17 cellular contexts compared by ENCODE assay signal in the genomic region with DNA sequence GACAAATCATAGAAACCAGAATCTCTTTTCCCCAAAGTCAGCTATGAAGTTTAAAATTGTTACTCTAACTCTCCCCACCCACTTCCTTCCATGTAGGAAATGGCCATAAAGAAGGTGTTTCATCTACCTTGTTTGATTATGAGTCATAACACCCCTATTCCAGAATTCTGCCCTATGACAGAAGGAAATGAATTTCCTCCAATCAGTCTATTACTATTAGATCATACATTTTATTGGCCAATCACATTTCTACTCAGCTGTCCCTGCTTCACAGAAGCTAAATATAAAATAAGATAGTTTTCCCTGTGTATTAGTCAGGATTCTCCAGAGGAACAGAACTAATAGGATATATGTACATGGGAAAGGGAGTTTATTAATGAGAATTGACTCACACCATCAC.
"Had no signal": no experiment of that assay in that cellular context is flagged by ENCODE, and none has a peak within 500 bp of the region (broad histone marks: within the 10 kb centered on the region; RNA-seq: fewer than 3 reads in every experiment).

No MANE protein-coding gene starts in this region.

- H3K27ac Mint-ChIP-seq: activated naive CD8-positive, alpha-beta T cell; activated T-helper 1 cell treated with anti-CD3 and anti-CD28 coated beads, Interleukin-12 subunit alpha, Interleukin-12 subunit beta, Interleukin-2, Interleukin-4 antibody, amounts not matched to agents 30 ng/mL and 10 ng/mL and 1 ng/mL, durations not matched to agents 14 hours and 24 hours and 36 hours; natural killer cell treated with Interleukin-12 subunit alpha and Interleukin-12 subunit beta and Interleukin-15 and Interleukin-18, amount 100 ng/mL, for 72 hours had no signal

- H3K4me3 ChIP-seq: cardiac muscle cell, dorsolateral prefrontal cortex, gastrocnemius medialis, heart left ventricle, thyroid gland had no signal

- H3K4me3 Mint-ChIP-seq: activated naive CD8-positive, alpha-beta T cell; activated T-helper 1 cell treated with anti-CD3 and anti-CD28 coated beads, Interleukin-12 subunit alpha, Interleukin-12 subunit beta, Interleukin-2, Interleukin-4 antibody, amounts not matched to agents 30 ng/mL and 10 ng/mL and 1 ng/mL, durations not matched to agents 14 hours and 24 hours and 36 hours; natural killer cell treated with Interleukin-12 subunit alpha and Interleukin-12 subunit beta and Interleukin-15 and Interleukin-18, amount 100 ng/mL, for 72 hours had no signal

- H3K9me3 Mint-ChIP-seq: natural killer cell treated with Interleukin-12 subunit alpha and Interleukin-12 subunit beta and Interleukin-15 and Interleukin-18, amount 100 ng/mL, for 72 hours had no signal

- DNase-seq: activated CD4-positive, alpha-beta T cell treated with anti-CD3 and anti-CD28 coated beads, Interleukin-2, amount 50 U/mL, for 48 hours; activated T-cell treated with anti-CD3 and anti-CD28 coated beads for 4 hours; dorsolateral prefrontal cortex; erythroblast; gastrocnemius medialis; heart left ventricle; left ventricle myocardium superior; mesenchymal stem cell; stimulated activated CD4-positive, alpha-beta T cell treated with anti-CD3 and anti-CD28 coated beads, Interleukin-1b, Interleukin-23, amount 100 ng/mL, for 48 hours; stimulated activated naive CD4-positive, alpha-beta T cell treated with Interleukin-2 at 50 U/mL for 16 hours; T-helper 2 cell; thyroid gland; WERI-Rb-1 had no signal

- H3K27me3 Mint-ChIP-seq: activated naive CD8-positive, alpha-beta T cell; natural killer cell treated with Interleukin-12 subunit alpha and Interleukin-12 subunit beta and Interleukin-15 and Interleukin-18, amount 100 ng/mL, for 72 hours had no signal

- ATAC-seq: gastrocnemius medialis; left ventricle myocardium superior; natural killer cell treated with Interleukin-12 subunit alpha and Interleukin-12 subunit beta and Interleukin-15 and Interleukin-18, amount 100 ng/mL, for 72 hours had no signal
